In the genomic region with DNA sequence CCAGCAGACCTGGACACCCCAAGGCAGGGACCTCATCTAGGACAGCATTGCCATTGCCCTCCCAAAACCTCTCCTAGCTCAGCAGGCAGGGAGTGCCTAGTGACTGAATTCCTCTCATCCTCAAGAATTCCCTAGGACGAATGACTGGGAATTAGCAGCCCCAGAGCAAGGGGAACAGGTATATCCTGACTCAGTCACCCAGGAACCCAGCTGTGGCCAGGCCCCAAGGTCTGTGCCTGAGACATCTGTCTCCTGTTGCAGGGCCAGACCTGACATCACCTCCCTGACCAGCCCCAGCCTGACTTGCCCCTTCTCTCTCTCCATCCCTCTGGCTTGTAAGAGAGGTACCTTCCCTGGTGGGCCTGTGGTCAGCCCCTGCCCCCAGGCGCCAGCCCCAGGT, we compare ENCODE assay signal across 17 cellular contexts. TPM values are rescaled to one million over a fixed set of nuclear protein-coding genes. Genes with fewer than 3 reads are reported as not detected.
DNase-seq lines count a peak whose midpoint lies in the region; ATAC-seq, FAIRE-seq and TF ChIP-seq lines count a peak whose summit lies in the region.
"Had no signal": no experiment of that assay in that cellular context is flagged by ENCODE, and none has a peak within 500 bp of the region (broad histone marks: within the 10 kb centered on the region; RNA-seq: fewer than 3 reads in every experiment).

No MANE protein-coding gene starts in this region.

- no peak for TF ChIP-seq POLR2A in upper lobe of left lung (IDR thresholded peaks at IDR 0.05)

- H3K36me3 ChIP-seq in right atrium auricular region (no peaks in the 10 kb centered on the region), keratinocyte (ENCODE audit: control insufficient read depth in 2 of 2, extremely low read depth in 1 of 2, insufficient read depth in 2 of 2, low read length in 2 of 2) (peaks cover 0 to 1% of the 10 kb centered on the region in 2 experiments), upper lobe of left lung (peaks cover 0 to 16% (median 7%) of the 10 kb centered on the region in 4 donors)

- no peak for ATAC-seq in activated CD8-positive, alpha-beta T cell treated with anti-CD3 and anti-CD28 coated beads, Interleukin-2, amount 10 ng/mL, durations not matched to agents 7 days and 5 days
- ATAC-seq in upper lobe of left lung (ENCODE audit: low FRiP score in 2 of 2) (no peak), GM18520 (IDR thresholded peaks at IDR 0.05; ENCODE audit: unreplicated experiment) (no peak)
- ATAC-seq: body of pancreas had no signal

- H3K9ac ChIP-seq in keratinocyte (ENCODE audit: control insufficient read depth, extremely low read depth, insufficient read depth, low read length), result no peak overlapping the region

- dilution Hi-C loops in keratinocyte (cut with MboI; ENCODE audit: extremely low pct_ligation_motif_present, low sequenced_read_pairs), result no loop called here

- H4K20me1 ChIP-seq in keratinocyte (ENCODE audit: control insufficient read depth, extremely low read depth, insufficient read depth, low read length), result peaks cover 7% of the 10 kb centered on the region

- 83 to 89% methylated on average over 2 of the region's 2 CpGs for whole genome bisulfite sequencing in upper lobe of left lung, 2 donors

- H3K9me3 ChIP-seq in right atrium auricular region, result no peaks in the 10 kb centered on the region
- H3K9me3 ChIP-seq in keratinocyte (ENCODE audit: control insufficient read depth, low read depth, low read length), result no peaks in the 10 kb centered on the region
- no peaks in the 10 kb centered on the region for H3K9me3 ChIP-seq in upper lobe of left lung
- H3K9me3 ChIP-seq: body of pancreas, Peyer's patch had no signal

- H3K27ac ChIP-seq in right atrium auricular region (peak overlapping the region; percentile 85 to 88), keratinocyte (ENCODE audit: control insufficient read depth, insufficient read depth, low read length) (no peak overlapping the region), upper lobe of left lung (peak overlapping the region in 3 of 4 donors; percentile 19 to 88 (median 83))

- CTCF ChIA-PET in activated CD8-positive, alpha-beta T cell treated with anti-CD3 and anti-CD28 coated beads, Interleukin-2, amount 10 ng/mL, durations not matched to agents 7 days and 5 days (lab: Charles Lee), result interaction anchor here (1.0 to 3.4 kb wide), 2 partner anchors 15 to 89 kb away, joined by 4 to 32 read pairs; no protein-coding TSS in a partner anchor

- H3K4me3 Mint-ChIP-seq in activated CD8-positive, alpha-beta T cell treated with anti-CD3 and anti-CD28 coated beads, Interleukin-2, amount 10 ng/mL, durations not matched to agents 7 days and 5 days, result no peak overlapping the region
- H3K4me3 Mint-ChIP-seq: mesothelial cell of epicardium had no signal

- no peak overlapping the region for H2AFZ ChIP-seq in keratinocyte (ENCODE audit: control insufficient read depth, low read length)

- no peak for TF ChIP-seq CTCF in right atrium auricular region (IDR thresholded peaks at IDR 0.05)
- no peak for TF ChIP-seq CTCF in keratinocyte (optimal IDR thresholded peaks at IDR 0.05 in 1 of 3, IDR thresholded peaks at IDR 0.05 in 1 of 3, conservative IDR thresholded peaks at IDR 0.05 in 1 of 3; ENCODE audit: extremely low read depth in 1 of 3, insufficient read depth in 2 of 3, low read length in 3 of 3)
- no peak for TF ChIP-seq CTCF in upper lobe of left lung (IDR thresholded peaks at IDR 0.05)

- peak overlapping the region; percentile 85 for H3K27ac Mint-ChIP-seq in activated CD8-positive, alpha-beta T cell treated with anti-CD3 and anti-CD28 coated beads, Interleukin-2, amount 10 ng/mL, durations not matched to agents 7 days and 5 days
- H3K27ac Mint-ChIP-seq: mesothelial cell of epicardium had no signal

- intact Hi-C loops in cardiac septum (cut with DNase I), result no loop called here

- no peak overlapping the region for H3K4me2 ChIP-seq in keratinocyte (ENCODE audit: control insufficient read depth, extremely low read depth, insufficient read depth, low read depth, low read length)

- POLR2A ChIA-PET in activated CD8-positive, alpha-beta T cell treated with anti-CD3 and anti-CD28 coated beads, Interleukin-2, amount 10 ng/mL, durations not matched to agents 7 days and 5 days (lab: Charles Lee), result interaction anchor here (1.0 kb wide), 1 partner anchor 11 kb away, joined by 5 read pairs; no protein-coding TSS in a partner anchor

- H3K9me3 Mint-ChIP-seq in activated CD8-positive, alpha-beta T cell treated with anti-CD3 and anti-CD28 coated beads, Interleukin-2, amount 10 ng/mL, durations not matched to agents 7 days and 5 days (ENCODE audit: insufficient read depth), result no peaks in the 10 kb centered on the region
- H3K9me3 Mint-ChIP-seq: mesothelial cell of epicardium had no signal

- peak; percentile 32 for FAIRE-seq in keratinocyte (lab: Jason Lieb, UNC)
- FAIRE-seq: small intestine had no signal

- no peak overlapping the region for H3K4me3 ChIP-seq in right atrium auricular region
- no peak overlapping the region for H3K4me3 ChIP-seq in keratinocyte (ENCODE audit: control insufficient read depth in 2 of 3, extremely low read depth in 1 of 3, insufficient read depth in 2 of 3, low read depth in 1 of 3, low read length in 3 of 3)
- H3K4me3 ChIP-seq in upper lobe of left lung, result no peak overlapping the region
- H3K4me3 ChIP-seq: body of pancreas, Peyer's patch had no signal

- H3K79me2 ChIP-seq in keratinocyte (ENCODE audit: control insufficient read depth, insufficient read depth, low read length), result no peaks in the 10 kb centered on the region

- peaks cover 77% of the 10 kb centered on the region for H3K4me1 Mint-ChIP-seq in activated CD8-positive, alpha-beta T cell treated with anti-CD3 and anti-CD28 coated beads, Interleukin-2, amount 10 ng/mL, durations not matched to agents 7 days and 5 days (ENCODE audit: low read depth)

- H3K4me1 ChIP-seq in right atrium auricular region, result peaks cover 0 to 95% of the 10 kb centered on the region in 2 donors
- H3K4me1 ChIP-seq in keratinocyte (ENCODE audit: control insufficient read depth, extremely low read depth, insufficient read depth, low read length), result peaks cover 11% of the 10 kb centered on the region
- H3K4me1 ChIP-seq in upper lobe of left lung, result peaks cover 55 to 66% (median 63%) of the 10 kb centered on the region in 4 donors

- H3K27me3 Mint-ChIP-seq in activated CD8-positive, alpha-beta T cell treated with anti-CD3 and anti-CD28 coated beads, Interleukin-2, amount 10 ng/mL, durations not matched to agents 7 days and 5 days (ENCODE audit: low read depth), result no peaks in the 10 kb centered on the region

- H3K27me3 ChIP-seq in right atrium auricular region, result no peaks in the 10 kb centered on the region
- no peaks in the 10 kb centered on the region for H3K27me3 ChIP-seq in keratinocyte (ENCODE audit: control insufficient read depth, extremely low read depth, insufficient read depth, low read length)
- H3K27me3 ChIP-seq in upper lobe of left lung, result no peaks in the 10 kb centered on the region
- H3K27me3 ChIP-seq: body of pancreas, Peyer's patch had no signal

- peaks cover 5% of the 10 kb centered on the region for H3K9me1 ChIP-seq in keratinocyte (ENCODE audit: control insufficient read depth, extremely low read depth, insufficient read depth, low read length)

- H3K36me3 Mint-ChIP-seq in activated CD8-positive, alpha-beta T cell treated with anti-CD3 and anti-CD28 coated beads, Interleukin-2, amount 10 ng/mL, durations not matched to agents 7 days and 5 days (ENCODE audit: low read depth), result peaks cover 41% of the 10 kb centered on the region

- no peak for TF ChIP-seq EP300 in upper lobe of left lung (IDR thresholded peaks at IDR 0.05)

- DNase-seq in right atrium auricular region (ENCODE audit: low spot score) (no peak), cardiac septum (ENCODE audit: low spot score) (no peak), keratinocyte (ENCODE audit: low read depth, low spot score) (no peak), upper lobe of left lung (no peak), SKM-1 (lab: John Stamatoyannopoulos, UW; ENCODE audit: unreplicated experiment) (no peak), NCI-H2171 (lab: John Stamatoyannopoulos, UW) (no peak)
- no peak for DNase-seq in activated CD8-positive, alpha-beta T cell treated with anti-CD3 and anti-CD28 coated beads, Interleukin-2, amount 10 ng/mL, durations not matched to agents 7 days and 5 days
- DNase-seq: DMS79; effector CD8-positive, alpha-beta T cell; Karpas-422; NCI-H1694 treated with DMSO at 0.1 percent for 48 hours; NCI-H524 treated with DMSO at 0.1 percent for 48 hours; Peyer's patch; small intestine had no signal

RNA-seq across cellular contexts. Expression of gene SUSD2, which starts 39.0 kb away (rescaled TPM):
- total RNA-seq in right atrium auricular region (1 to 10 TPM; 4.9 to 9.5 TPM), cardiac septum (3.1 TPM), upper lobe of left lung (100 to 1,000 TPM; 191 to 645 (median 348) TPM)
- 1 to 10 TPM; 1.3 to 1.9 TPM for total RNA-seq in activated CD8-positive, alpha-beta T cell treated with anti-CD3 and anti-CD28 coated beads, Interleukin-2, amount 10 ng/mL, durations not matched to agents 7 days and 5 days
- polyA plus RNA-seq in keratinocyte, result 0.01 to 0.10 TPM (median 0.03 TPM) in 3 replicates
- polyA plus RNA-seq in keratinocyte (2011; ENCODE audit: low read depth), result not detected
- 0.02 and 0.04 TPM in 2 replicates for polyA plus RNA-seq in keratinocyte (2011; cell fraction: cytosol; rRNA removed)
- polyA plus RNA-seq in keratinocyte (2011; cell fraction: nucleus; rRNA removed), result 0.31 and 0.34 TPM in 2 replicates
- polyA plus RNA-seq in keratinocyte (2012; ENCODE audit: low replicate concordance), result 0.14 TPM in 1 of 2 replicates, not detected in the other
- polyA minus RNA-seq in keratinocyte, result 0.16 to 0.40 TPM in 2 of 3 replicates, not detected in the other
- polyA minus RNA-seq in keratinocyte (2011; cell fraction: cytosol; rRNA and poly(A)+ RNA removed), result not detected
- polyA minus RNA-seq in keratinocyte (2011; cell fraction: nucleus; rRNA and poly(A)+ RNA removed), result 0.74 and 1.0 TPM in 2 replicates

Comparison
In these comparisons a context has a peak if more than half of its experiments do, and no peak if none do; other contexts are left out.
1. RNA of gene SUSD2, which starts 39.0 kb away (total RNA-seq): 191 to 645 TPM in upper lobe of left lung; 4.9 to 9.5 TPM in right atrium auricular region, 3.1 TPM in cardiac septum (single experiment) and 1.3 to 1.9 TPM in activated CD8-positive, alpha-beta T cell treated with anti-CD3 and anti-CD28 coated beads, Interleukin-2, amount 10 ng/mL, durations not matched to agents 7 days and 5 days; every median in the first group is over 10 times any median in the second.